ENCODE assay signal across 8 cellular contexts in the genomic region with DNA sequence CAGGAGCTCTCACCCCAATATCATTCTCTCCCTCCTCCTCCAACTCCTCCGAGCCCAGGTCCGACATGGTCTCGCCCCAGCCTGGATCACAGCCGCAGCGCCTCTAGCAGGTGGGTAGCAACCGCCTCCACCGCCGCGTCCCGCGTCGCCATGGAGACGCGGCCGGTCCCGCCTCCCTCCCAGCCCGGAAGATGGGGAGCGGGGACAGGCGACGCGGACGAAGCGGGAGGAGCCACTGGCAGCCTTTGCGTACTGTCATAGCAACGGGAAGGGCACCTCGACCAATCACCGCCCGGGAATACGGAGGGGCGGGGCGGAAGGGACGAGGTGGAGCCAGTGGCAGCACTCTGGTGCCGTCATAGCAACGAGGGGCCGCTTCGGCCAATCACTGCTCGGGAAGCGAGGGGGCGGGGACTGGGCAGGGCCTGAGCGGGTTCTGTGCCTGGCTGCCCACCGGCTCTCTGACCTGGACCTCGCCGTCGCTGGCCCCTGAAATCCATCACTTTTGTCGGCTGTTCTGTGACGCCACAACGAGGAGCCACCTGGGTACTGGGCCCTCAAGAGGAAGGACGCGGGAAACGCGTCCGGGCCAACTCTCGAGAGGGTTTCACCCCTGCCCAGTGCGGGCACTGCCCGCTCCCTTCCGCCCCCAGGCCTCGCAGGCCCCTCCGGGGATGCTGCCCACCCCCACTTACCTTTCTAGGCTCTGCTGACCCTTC.
DNase-seq lines count a peak whose midpoint lies in the region; ATAC-seq lines count a peak whose summit lies in the region.

A gene (minus strand): TSS at position 105 of the 719 bp plus-strand sequence. CDS start 38 bp downstream, at position 67.

- H3K4me3 Mint-ChIP-seq in activated naive CD4-positive, alpha-beta T cell treated with anti-CD3 and anti-CD28 coated beads, Interleukin-2, amount 50 U/mL, for 24 hours = peak within 1 kb of the TSS; percentile 87

- H3K9me3 ChIP-seq in SK-N-MC (ENCODE audit: low read depth, low read length) = no peaks in the 10 kb centered on the region

- H3K27me3 Mint-ChIP-seq in activated naive CD4-positive, alpha-beta T cell treated with anti-CD3 and anti-CD28 coated beads, Interleukin-2, amount 50 U/mL, for 24 hours = no peaks in the 10 kb centered on the region

- H3K27ac Mint-ChIP-seq in activated naive CD4-positive, alpha-beta T cell treated with anti-CD3 and anti-CD28 coated beads, Interleukin-2, amount 50 U/mL, for 24 hours = peak within 1 kb of the TSS; percentile 86

- H3K9me3 Mint-ChIP-seq in activated naive CD4-positive, alpha-beta T cell treated with anti-CD3 and anti-CD28 coated beads, Interleukin-2, amount 50 U/mL, for 24 hours = no peaks in the 10 kb centered on the region

- no peaks in the 10 kb centered on the region for H3K36me3 ChIP-seq in SK-N-MC (ENCODE audit: insufficient read depth, low read length)

- ATAC-seq in HG02588 (IDR thresholded peaks at IDR 0.05; ENCODE audit: unreplicated experiment) = peak; percentile 98

- DNase-seq in NCI-H1048 (lab: John Stamatoyannopoulos, UW) = peak; percentile 96
- peak; percentile 78 for DNase-seq in SK-N-MC (ENCODE audit: low read depth, low spot score)
- DNase-seq in globus pallidus (ENCODE audit: low spot score) = peak; percentile 99
- peak; percentile 83 for DNase-seq in non-pigmented ciliary epithelial cell (ENCODE audit: low read depth)
- DNase-seq in superior temporal gyrus (ENCODE audit: extremely low spot score) = peak; percentile 100

- H3K36me3 Mint-ChIP-seq in activated naive CD4-positive, alpha-beta T cell treated with anti-CD3 and anti-CD28 coated beads, Interleukin-2, amount 50 U/mL, for 24 hours = no peaks in the 10 kb centered on the region

- H3K4me3 ChIP-seq in GM08714 (ENCODE audit: low read length) (peak within 1 kb of the TSS; percentile 62; the same call in 1 of the 2 replicates), SK-N-MC (peak within 1 kb of the TSS; percentile 86)

- H3K9ac ChIP-seq in SK-N-MC (ENCODE audit: insufficient read length) = peak within 1 kb of the TSS; percentile 74

- H3K4me1 Mint-ChIP-seq in activated naive CD4-positive, alpha-beta T cell treated with anti-CD3 and anti-CD28 coated beads, Interleukin-2, amount 50 U/mL, for 24 hours = peaks cover 19% of the 10 kb centered on the region

- H3K27ac ChIP-seq in SK-N-MC = no peak within 1 kb of the TSS
